In genomic region chr20:6590891-6591679, GRCh38 we compare ENCODE assay signal across 11 cellular contexts.
DNase-seq lines count a peak whose midpoint lies in the region; ATAC-seq and TF ChIP-seq lines count a peak whose summit lies in the region.
"Had no signal": no experiment of that assay in that cellular context is flagged by ENCODE, and none has a peak within 500 bp of the region (broad histone marks: within the 10 kb centered on the region; RNA-seq: fewer than 3 reads in every experiment).

No MANE protein-coding gene starts in this region.

- no peaks in the 10 kb centered on the region for H3K36me3 Mint-ChIP-seq in stimulated activated effector memory CD8-positive, alpha-beta T cell treated with anti-CD3 and anti-CD28 coated beads, Interleukin-12 subunit alpha, Interleukin-12 subunit beta, amount 100 ng/mL, for 72 hours

- H3K4me3 Mint-ChIP-seq in stimulated activated effector memory CD8-positive, alpha-beta T cell treated with anti-CD3 and anti-CD28 coated beads, Interleukin-12 subunit alpha, Interleukin-12 subunit beta, amount 100 ng/mL, for 72 hours = no peak overlapping the region
- H3K4me3 Mint-ChIP-seq: activated CD4-positive, alpha-beta T cell treated with anti-CD3 and anti-CD28 coated beads, Interleukin-2, amount 10 ng/mL, durations not matched to agents 24 days and 14 days had no signal

- no peak overlapping the region for H3K27ac Mint-ChIP-seq in stimulated activated effector memory CD8-positive, alpha-beta T cell treated with anti-CD3 and anti-CD28 coated beads, Interleukin-12 subunit alpha, Interleukin-12 subunit beta, amount 100 ng/mL, for 72 hours
- H3K27ac Mint-ChIP-seq: activated CD4-positive, alpha-beta T cell treated with anti-CD3 and anti-CD28 coated beads, Interleukin-2, amount 10 ng/mL, durations not matched to agents 24 days and 14 days; activated naive CD4-positive, alpha-beta T cell treated with anti-CD3 and anti-CD28 coated beads, Interleukin-2, amount 50 U/mL, for 72 hours had no signal

- no peak for TF ChIP-seq CTCF in RWPE1 (conservative IDR thresholded peaks at IDR 0.05; ENCODE audit: low read depth)

- no peak for ATAC-seq in stimulated activated effector memory CD8-positive, alpha-beta T cell treated with anti-CD3 and anti-CD28 coated beads, Interleukin-12 subunit alpha, Interleukin-12 subunit beta, amount 100 ng/mL, for 72 hours
- ATAC-seq in HG03457 (IDR thresholded peaks at IDR 0.05; ENCODE audit: unreplicated experiment) = no peak
- no peak for ATAC-seq in GM18873 (IDR thresholded peaks at IDR 0.05; ENCODE audit: low FRiP score, unreplicated experiment)
- ATAC-seq: activated naive CD4-positive, alpha-beta T cell treated with anti-CD3 and anti-CD28 coated beads, Interleukin-2, amount 50 U/mL, for 72 hours; HepG2 had no signal

- peaks cover 20% of the 10 kb centered on the region for H3K9me3 Mint-ChIP-seq in stimulated activated effector memory CD8-positive, alpha-beta T cell treated with anti-CD3 and anti-CD28 coated beads, Interleukin-12 subunit alpha, Interleukin-12 subunit beta, amount 100 ng/mL, for 72 hours

- CTCF ChIA-PET in RWPE1 (lab: Yijun Ruan, JAX) = no interaction called here

- H3K4me1 Mint-ChIP-seq in stimulated activated effector memory CD8-positive, alpha-beta T cell treated with anti-CD3 and anti-CD28 coated beads, Interleukin-12 subunit alpha, Interleukin-12 subunit beta, amount 100 ng/mL, for 72 hours = no peaks in the 10 kb centered on the region
- H3K4me1 Mint-ChIP-seq: activated CD4-positive, alpha-beta T cell treated with anti-CD3 and anti-CD28 coated beads, Interleukin-2, amount 10 ng/mL, durations not matched to agents 24 days and 14 days had no signal

- peak; percentile 1 for DNase-seq in ELR (ENCODE audit: low read depth)
- DNase-seq in RWPE1 (ENCODE audit: low spot score) = peak; percentile 87
- peak; percentile 85 for DNase-seq in fibroblast of gingiva (ENCODE audit: low read depth)
- peak; percentile 27 for DNase-seq in pulmonary artery endothelial cell (ENCODE audit: low read depth, low spot score)
- no peak for DNase-seq in stimulated activated effector memory CD8-positive, alpha-beta T cell treated with anti-CD3 and anti-CD28 coated beads, Interleukin-12 subunit alpha, Interleukin-12 subunit beta, amount 100 ng/mL, for 72 hours (ENCODE audit: low spot score in 2 of 2)
- no peak for DNase-seq in NCI-H128 (lab: John Stamatoyannopoulos, UW; ENCODE audit: unreplicated experiment)
- DNase-seq: activated CD4-positive, alpha-beta T cell treated with anti-CD3 and anti-CD28 coated beads, Interleukin-2, amount 10 ng/mL, durations not matched to agents 24 days and 14 days had no signal

- no peak overlapping the region for H3K27ac ChIP-seq in RWPE1

- POLR2A ChIA-PET in RWPE1 (lab: Yijun Ruan, JAX; ENCODE audit: low non-redundant PET) = no interaction called here

Comparison
In these comparisons a context has a peak if more than half of its experiments do, and no peak if none do; other contexts are left out.
1. DNase-seq: peak in ELR (single experiment), RWPE1 (single experiment), fibroblast of gingiva (single experiment) and pulmonary artery endothelial cell (single experiment); none in stimulated activated effector memory CD8-positive, alpha-beta T cell treated with anti-CD3 and anti-CD28 coated beads, Interleukin-12 subunit alpha, Interleukin-12 subunit beta, amount 100 ng/mL, for 72 hours (0 of 2) and NCI-H128 (single experiment).